ENCODE assay signal across 8 cellular contexts in genomic region chr12:76144253-76144564, GRCh38. TPM values are rescaled to one million over a fixed set of nuclear protein-coding genes. Genes with fewer than 3 reads are reported as not detected.
DNase-seq lines count a peak whose midpoint lies in the region; FAIRE-seq and TF ChIP-seq lines count a peak whose summit lies in the region.

No MANE protein-coding gene starts in this region.

- no peak overlapping the region for H3K9ac ChIP-seq in neural progenitor cell

- H3K27me3 Mint-ChIP-seq in neural progenitor cell (ENCODE audit: insufficient read depth, low read depth), result no peaks in the 10 kb centered on the region

- H3K4me3 Mint-ChIP-seq in neural progenitor cell, result no peak overlapping the region

- intact Hi-C loops in vagina (cut with DNase I), result no loop called here

- no peaks in the 10 kb centered on the region for H3K9me3 Mint-ChIP-seq in neural progenitor cell

- H3K4me1 ChIP-seq in neural progenitor cell (peaks cover 9% of the 10 kb centered on the region), vagina (no peaks in the 10 kb centered on the region), small intestine (ENCODE audit: control insufficient read depth in 2 of 2, insufficient read depth in 1 of 2, low read depth in 1 of 2, low read length in 1 of 2) (no peaks in the 10 kb centered on the region)

- DNase-seq in stimulated activated CD4-positive, alpha-beta T cell treated with anti-CD3 and anti-CD28 coated beads, Interleukin-15, amount 100 ng/mL, for 24 hours, result peak; percentile 36
- DNase-seq in stimulated activated CD4-positive, alpha-beta T cell treated with anti-CD3 and anti-CD28 coated beads, Interleukin-1b, Interleukin-23, amount 100 ng/mL, for 48 hours, result no peak
- DNase-seq in SW480 (ENCODE audit: low spot score), result peak; percentile 30
- peak; percentile 41 for DNase-seq in fibroblast of the aortic adventitia (ENCODE audit: low read depth)
- DNase-seq in neural progenitor cell (ENCODE audit: low spot score), result no peak
- no peak for DNase-seq in vagina (ENCODE audit: extremely low spot score in 2 of 2)
- no peak for DNase-seq in small intestine
- no peak for DNase-seq in RCC 7860 (ENCODE audit: low spot score)

- no peak overlapping the region for H3K27ac ChIP-seq in neural progenitor cell
- H3K27ac ChIP-seq in vagina, result no peak overlapping the region
- H3K27ac ChIP-seq in small intestine (ENCODE audit: low read depth in 1 of 2, low read length in 1 of 2), result no peak overlapping the region

- no peaks in the 10 kb centered on the region for H3K79me2 ChIP-seq in neural progenitor cell (ENCODE audit: low read depth)

- H3K27ac Mint-ChIP-seq in neural progenitor cell, result no peak overlapping the region

- H3K36me3 ChIP-seq in neural progenitor cell, result no peaks in the 10 kb centered on the region
- H3K36me3 ChIP-seq in vagina, result no peaks in the 10 kb centered on the region
- no peaks in the 10 kb centered on the region for H3K36me3 ChIP-seq in small intestine (ENCODE audit: control insufficient read depth in 2 of 2, insufficient read depth in 2 of 2, low read length in 2 of 2)

- H3K27me3 ChIP-seq in neural progenitor cell (no peaks in the 10 kb centered on the region), vagina (no peaks in the 10 kb centered on the region), small intestine (ENCODE audit: control insufficient read depth in 2 of 2, insufficient read depth in 2 of 2, low read length in 2 of 2) (no peaks in the 10 kb centered on the region)

- TF ChIP-seq CTCF in fibroblast of the aortic adventitia (IDR thresholded peaks at IDR 0.05; ENCODE audit: insufficient read depth, low read length), result no peak
- no peak for TF ChIP-seq CTCF in neural progenitor cell (IDR thresholded peaks at IDR 0.05)
- no peak for TF ChIP-seq CTCF in vagina (IDR thresholded peaks at IDR 0.05)

- no peaks in the 10 kb centered on the region for H3F3A ChIP-seq in neural progenitor cell (ENCODE audit: low read depth)

- TF ChIP-seq POLR2A in vagina (IDR thresholded peaks at IDR 0.05), result no peak

- H3K4me3 ChIP-seq in fibroblast of the aortic adventitia (ENCODE audit: low read depth, low read length) (no peak overlapping the region), neural progenitor cell (no peak overlapping the region), vagina (no peak overlapping the region), small intestine (ENCODE audit: low read depth in 1 of 2, low read length in 2 of 2) (no peak overlapping the region)

- H3K36me3 Mint-ChIP-seq in neural progenitor cell, result no peaks in the 10 kb centered on the region

- no peak for FAIRE-seq in small intestine (lab: Jason Lieb, UNC)
- FAIRE-seq in RCC 7860 (lab: Jason Lieb, UNC), result no peak

- peaks cover 12% of the 10 kb centered on the region for H3K4me1 Mint-ChIP-seq in neural progenitor cell

- H3K9me3 ChIP-seq in neural progenitor cell (ENCODE audit: low read depth) (no peaks in the 10 kb centered on the region), vagina (no peaks in the 10 kb centered on the region), small intestine (ENCODE audit: control insufficient read depth, low read depth) (no peaks in the 10 kb centered on the region)

- no peaks in the 10 kb centered on the region for H4K20me1 ChIP-seq in neural progenitor cell (ENCODE audit: low read depth)

- H3K4me2 ChIP-seq in neural progenitor cell, result no peak overlapping the region

- no peak overlapping the region for H2AFZ ChIP-seq in neural progenitor cell (replicated peaks)

RNA-seq across cellular contexts. Expression of gene NAP1L1, which starts 59.7 kb away (rescaled TPM):
- 377 and 1,883 TPM in 2 replicates for total RNA-seq in fibroblast of the aortic adventitia (ENCODE audit: low replicate concordance)
- total RNA-seq in neural progenitor cell (ENCODE audit: low replicate concordance), result 907 and 1,539 TPM in 2 replicates
- total RNA-seq in vagina, result 318 TPM
- 100 to 1,000 TPM in 1 of 3 donors, 10 to 100 TPM in 2; 13.0 to 147 (median 99.7) TPM for polyA plus RNA-seq in small intestine

Comparison
In these comparisons a context has a peak if more than half of its experiments do, and no peak if none do; other contexts are left out.
1. DNase-seq: peak in stimulated activated CD4-positive, alpha-beta T cell treated with anti-CD3 and anti-CD28 coated beads, Interleukin-15, amount 100 ng/mL, for 24 hours (single experiment), SW480 (single experiment) and fibroblast of the aortic adventitia (single experiment); none in stimulated activated CD4-positive, alpha-beta T cell treated with anti-CD3 and anti-CD28 coated beads, Interleukin-1b, Interleukin-23, amount 100 ng/mL, for 48 hours (single experiment), neural progenitor cell (single experiment), vagina (0 of 2), small intestine (single experiment) and RCC 7860 (single experiment).